In genomic region chr10:79054203-79055099, GRCh38 we compare ENCODE assay signal across 19 cellular contexts. TPM values are rescaled to one million over a fixed set of nuclear protein-coding genes. Genes with fewer than 3 reads are reported as not detected.
DNase-seq lines count a peak whose midpoint lies in the region; ATAC-seq, FAIRE-seq and TF ChIP-seq lines count a peak whose summit lies in the region.
"Had no signal": no experiment of that assay in that cellular context is flagged by ENCODE, and none has a peak within 500 bp of the region (broad histone marks: within the 10 kb centered on the region; RNA-seq: fewer than 3 reads in every experiment).

No MANE protein-coding gene starts in this region.

- FAIRE-seq in kidney (lab: Jason Lieb, UNC) (no peak), urothelium cell line (lab: Jason Lieb, UNC) (no peak)
- FAIRE-seq: keratinocyte had no signal

- H3K36me3 ChIP-seq in H7 (replicated peaks; ENCODE audit: control insufficient read depth, insufficient read depth, low read length): no peaks in the 10 kb centered on the region
- no peaks in the 10 kb centered on the region for H3K36me3 ChIP-seq in kidney (ENCODE audit: control insufficient read depth in 1 of 2, insufficient read depth in 2 of 2, low read length in 2 of 2)
- H3K36me3 ChIP-seq in prostate gland: no peaks in the 10 kb centered on the region
- H3K36me3 ChIP-seq: cardiac muscle cell, heart right ventricle had no signal

- 79% methylated on average over 13 of the region's 13 CpGs for WGBS in prostate gland

- ATAC-seq in HG02973 (IDR thresholded peaks at IDR 0.05; ENCODE audit: unreplicated experiment): no peak
- ATAC-seq: PC-3, SK-N-SH treated with all-trans-retinoic acid at 6 μM for 48 hours had no signal

- TF ChIP-seq POLR2A in prostate gland (IDR thresholded peaks at IDR 0.05): no peak

- intact Hi-C loops in kidney (cut with DNase I) (no loop called here), prostate gland (cut with DNase I) (loop anchor here (5.0 kb wide), 1 partner anchor 72 kb away; no protein-coding TSS in a partner anchor)

- H3K4me3 ChIP-seq in H7 (ENCODE audit: insufficient read depth, low read depth, low read length): no peak overlapping the region
- H3K4me3 ChIP-seq in kidney (ENCODE audit: low read length in 2 of 2): no peak overlapping the region
- no peak overlapping the region for H3K4me3 ChIP-seq in prostate gland
- H3K4me3 ChIP-seq: cardiac muscle cell, heart right ventricle had no signal

- peak; percentile 17 for DNase-seq in H7
- DNase-seq in NCI-H69 (lab: John Stamatoyannopoulos, UW): peak; percentile 47
- DNase-seq in kidney: peak; percentile 64
- peak; percentile 22 for DNase-seq in prostate gland (ENCODE audit: low spot score)
- no peak for DNase-seq in NCI-H526 treated with DMSO at 0.1 percent for 48 hours (lab: John Stamatoyannopoulos, UW)
- DNase-seq in urothelium cell line (ENCODE audit: low spot score): no peak
- DNase-seq: activated CD4-positive, alpha-beta T cell treated with anti-CD3 and anti-CD28 coated beads for 48 hours; activated T-cell treated with anti-CD3 and anti-CD28 coated beads, Interleukin-2, amount 50 U/mL, for 48 hours; AML-193; effector CD4-positive, alpha-beta T cell; heart right ventricle; NCI-H2029; NCI-H524 treated with DMSO at 0.1 percent for 48 hours; PC-3; stimulated activated CD4-positive, alpha-beta T cell treated with anti-CD3 and anti-CD28 coated beads, Interleukin-2, amount 100 ng/mL, for 48 hours had no signal

- H3K4me1 ChIP-seq in kidney (ENCODE audit: control insufficient read depth in 1 of 2, insufficient read depth in 1 of 2, low read depth in 1 of 2, low read length in 2 of 2) (peaks cover 4 to 6% of the 10 kb centered on the region in 2 donors), prostate gland (replicated peaks) (peaks cover 2% of the 10 kb centered on the region)

- H3K27me3 ChIP-seq in H7 (ENCODE audit: control insufficient read depth, insufficient read depth, low read length) (peaks cover 2% of the 10 kb centered on the region), prostate gland (replicated peaks; ENCODE audit: insufficient read depth) (no peaks in the 10 kb centered on the region)
- H3K27me3 ChIP-seq: cardiac muscle cell, heart right ventricle had no signal

- H3K27ac ChIP-seq in kidney (ENCODE audit: low read depth in 2 of 2, low read length in 2 of 2): no peak overlapping the region
- H3K27ac ChIP-seq in prostate gland: no peak overlapping the region
- H3K27ac ChIP-seq: cardiac muscle cell, heart right ventricle had no signal

- no peaks in the 10 kb centered on the region for H3K9me3 ChIP-seq in kidney (ENCODE audit: control insufficient read depth in 1 of 2, low read length in 2 of 2)
- H3K9me3 ChIP-seq in prostate gland: no peaks in the 10 kb centered on the region
- H3K9me3 ChIP-seq: heart right ventricle had no signal

- H3K9ac ChIP-seq in kidney (ENCODE audit: low read length in 2 of 2): no peak overlapping the region

- no peak for TF ChIP-seq CTCF in kidney (IDR thresholded peaks at IDR 0.05; ENCODE audit: borderline replicate concordance, extremely low read depth, insufficient read depth)
- TF ChIP-seq CTCF in prostate gland (IDR thresholded peaks at IDR 0.05): no peak

RNA-seq across cellular contexts. Expression of gene ZMIZ1, which starts 14.3 kb away (rescaled TPM):
- 20.4 and 27.2 TPM in 2 replicates for total RNA-seq in H7 (2014; rRNA removed; shearing (Covaris generic))
- 97.6 TPM for total RNA-seq in kidney
- 14.2 TPM for polyA plus RNA-seq in kidney (ENCODE audit: insufficient read depth, low read depth, low replicate concordance)
- 10 to 100 TPM; 69.6 to 78.5 TPM for total RNA-seq in prostate gland

Comparison
In these comparisons a context has a peak if more than half of its experiments do, and no peak if none do; other contexts are left out.
1. DNase-seq: peak in H7 (single experiment), NCI-H69 (single experiment), kidney (single experiment) and prostate gland (single experiment); none in NCI-H526 treated with DMSO at 0.1 percent for 48 hours (single experiment) and urothelium cell line (single experiment).